1 cellular context compared by ENCODE assay signal in the genomic region with DNA sequence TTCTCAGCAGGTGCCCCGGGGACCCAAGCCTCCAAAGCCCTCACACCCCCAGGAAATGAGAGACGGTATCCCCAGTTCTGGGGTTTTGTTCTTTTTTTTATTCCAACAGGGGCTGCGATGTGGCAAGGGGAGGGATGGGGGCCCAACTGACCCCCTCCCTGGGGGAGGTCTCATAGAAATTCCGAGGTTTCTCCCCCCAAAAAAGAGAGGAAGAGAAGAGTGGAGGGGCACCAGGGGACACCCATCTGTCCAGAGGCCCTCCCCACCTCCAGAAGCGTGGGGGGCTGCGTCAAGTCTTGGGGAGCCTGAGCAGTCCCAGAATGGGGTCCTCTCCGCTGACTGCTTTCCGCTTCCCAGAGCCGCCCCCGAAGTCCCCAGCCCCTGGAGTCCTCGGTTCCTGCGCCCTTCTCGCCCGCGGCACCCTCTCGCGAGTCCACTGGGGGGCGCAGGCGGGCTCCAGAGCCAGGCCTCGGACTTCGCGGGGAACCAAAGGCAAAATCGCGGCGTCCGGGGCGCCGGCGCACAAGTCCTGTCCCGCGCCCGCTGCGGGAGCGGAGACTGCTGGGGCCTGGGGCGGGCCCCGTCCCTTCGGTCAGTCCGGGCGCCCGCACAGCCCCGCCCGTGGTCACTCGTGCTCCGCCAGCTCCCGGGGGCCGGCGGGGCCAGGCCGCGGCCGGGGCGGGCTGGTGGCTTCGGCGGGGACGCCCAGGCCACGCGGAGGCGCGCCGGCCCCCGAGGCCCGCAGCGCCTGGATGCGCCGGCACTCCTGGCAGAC.
A peak's percentile ranks its signal among the peaks of the same experiment; 100 is the strongest.
TF ChIP-seq lines count a peak whose summit lies in the region.

No MANE protein-coding gene starts in this region.

TF ChIP-seq in HEK293, 187 proteins besides CTCF, POLR2A, EP300 and RAD21 (continued from another document):
- TF ChIP-seq, protein P1, sequence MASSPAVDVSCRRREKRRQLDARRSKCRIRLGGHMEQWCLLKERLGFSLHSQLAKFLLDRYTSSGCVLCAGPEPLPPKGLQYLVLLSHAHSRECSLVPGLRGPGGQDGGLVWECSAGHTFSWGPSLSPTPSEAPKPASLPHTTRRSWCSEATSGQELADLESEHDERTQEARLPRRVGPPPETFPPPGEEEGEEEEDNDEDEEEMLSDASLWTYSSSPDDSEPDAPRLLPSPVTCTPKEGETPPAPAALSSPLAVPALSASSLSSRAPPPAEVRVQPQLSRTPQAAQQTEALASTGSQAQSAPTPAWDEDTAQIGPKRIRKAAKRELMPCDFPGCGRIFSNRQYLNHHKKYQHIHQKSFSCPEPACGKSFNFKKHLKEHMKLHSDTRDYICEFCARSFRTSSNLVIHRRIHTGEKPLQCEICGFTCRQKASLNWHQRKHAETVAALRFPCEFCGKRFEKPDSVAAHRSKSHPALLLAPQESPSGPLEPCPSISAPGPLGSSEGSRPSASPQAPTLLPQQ (tag by site-specific recombination; IDR thresholded peaks at IDR 0.05): peak; percentile 43; the same call in 1 of the 2 replicates
- TF ChIP-seq ZNF777 (tag by site-specific recombination; IDR thresholded peaks at IDR 0.05; ENCODE audit: borderline replicate concordance) (no peak), ZNF211 (tag by site-specific recombination; IDR thresholded peaks at IDR 0.05; ENCODE audit: low read depth) (no peak), KLF9 (tag by site-specific recombination; IDR thresholded peaks at IDR 0.05; ENCODE audit: low read depth) (no peak), ZNF621 (tag by site-specific recombination; IDR thresholded peaks at IDR 0.05) (no peak), ZFP69B (tag by site-specific recombination; IDR thresholded peaks at IDR 0.05) (0 out of 2 replicates have a peak, but pooled peaks have one; percentile 30), SP3 (tag by site-specific recombination; IDR thresholded peaks at IDR 0.05) (peak; percentile 23; the same call in 1 of the 2 replicates), ZNF335 (tag by site-specific recombination; conservative IDR thresholded peaks at IDR 0.05) (peak; percentile 52), GLIS2 (tag by site-specific recombination; IDR thresholded peaks at IDR 0.05) (peak; percentile 78), ZIC2 (tag by site-specific recombination; IDR thresholded peaks at IDR 0.05) (peak; percentile 47)
- TF ChIP-seq, protein P2, sequence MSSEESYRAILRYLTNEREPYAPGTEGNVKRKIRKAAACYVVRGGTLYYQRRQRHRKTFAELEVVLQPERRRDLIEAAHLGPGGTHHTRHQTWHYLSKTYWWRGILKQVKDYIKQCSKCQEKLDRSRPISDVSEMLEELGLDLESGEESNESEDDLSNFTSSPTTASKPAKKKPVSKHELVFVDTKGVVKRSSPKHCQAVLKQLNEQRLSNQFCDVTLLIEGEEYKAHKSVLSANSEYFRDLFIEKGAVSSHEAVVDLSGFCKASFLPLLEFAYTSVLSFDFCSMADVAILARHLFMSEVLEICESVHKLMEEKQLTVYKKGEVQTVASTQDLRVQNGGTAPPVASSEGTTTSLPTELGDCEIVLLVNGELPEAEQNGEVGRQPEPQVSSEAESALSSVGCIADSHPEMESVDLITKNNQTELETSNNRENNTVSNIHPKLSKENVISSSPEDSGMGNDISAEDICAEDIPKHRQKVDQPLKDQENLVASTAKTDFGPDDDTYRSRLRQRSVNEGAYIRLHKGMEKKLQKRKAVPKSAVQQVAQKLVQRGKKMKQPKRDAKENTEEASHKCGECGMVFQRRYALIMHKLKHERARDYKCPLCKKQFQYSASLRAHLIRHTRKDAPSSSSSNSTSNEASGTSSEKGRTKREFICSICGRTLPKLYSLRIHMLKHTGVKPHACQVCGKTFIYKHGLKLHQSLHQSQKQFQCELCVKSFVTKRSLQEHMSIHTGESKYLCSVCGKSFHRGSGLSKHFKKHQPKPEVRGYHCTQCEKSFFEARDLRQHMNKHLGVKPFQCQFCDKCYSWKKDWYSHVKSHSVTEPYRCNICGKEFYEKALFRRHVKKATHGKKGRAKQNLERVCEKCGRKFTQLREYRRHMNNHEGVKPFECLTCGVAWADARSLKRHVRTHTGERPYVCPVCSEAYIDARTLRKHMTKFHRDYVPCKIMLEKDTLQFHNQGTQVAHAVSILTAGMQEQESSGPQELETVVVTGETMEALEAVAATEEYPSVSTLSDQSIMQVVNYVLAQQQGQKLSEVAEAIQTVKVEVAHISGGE (tag by site-specific recombination; conservative IDR thresholded peaks at IDR 0.05; ENCODE audit: low read depth): 0 out of 2 replicates have a peak, but pooled peaks have one; percentile 13
- TF ChIP-seq, protein P3, sequence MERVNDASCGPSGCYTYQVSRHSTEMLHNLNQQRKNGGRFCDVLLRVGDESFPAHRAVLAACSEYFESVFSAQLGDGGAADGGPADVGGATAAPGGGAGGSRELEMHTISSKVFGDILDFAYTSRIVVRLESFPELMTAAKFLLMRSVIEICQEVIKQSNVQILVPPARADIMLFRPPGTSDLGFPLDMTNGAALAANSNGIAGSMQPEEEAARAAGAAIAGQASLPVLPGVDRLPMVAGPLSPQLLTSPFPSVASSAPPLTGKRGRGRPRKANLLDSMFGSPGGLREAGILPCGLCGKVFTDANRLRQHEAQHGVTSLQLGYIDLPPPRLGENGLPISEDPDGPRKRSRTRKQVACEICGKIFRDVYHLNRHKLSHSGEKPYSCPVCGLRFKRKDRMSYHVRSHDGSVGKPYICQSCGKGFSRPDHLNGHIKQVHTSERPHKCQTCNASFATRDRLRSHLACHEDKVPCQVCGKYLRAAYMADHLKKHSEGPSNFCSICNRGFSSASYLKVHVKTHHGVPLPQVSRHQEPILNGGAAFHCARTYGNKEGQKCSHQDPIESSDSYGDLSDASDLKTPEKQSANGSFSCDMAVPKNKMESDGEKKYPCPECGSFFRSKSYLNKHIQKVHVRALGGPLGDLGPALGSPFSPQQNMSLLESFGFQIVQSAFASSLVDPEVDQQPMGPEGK (tag by site-specific recombination; IDR thresholded peaks at IDR 0.05): peak; percentile 56
- TF ChIP-seq, protein P4, sequence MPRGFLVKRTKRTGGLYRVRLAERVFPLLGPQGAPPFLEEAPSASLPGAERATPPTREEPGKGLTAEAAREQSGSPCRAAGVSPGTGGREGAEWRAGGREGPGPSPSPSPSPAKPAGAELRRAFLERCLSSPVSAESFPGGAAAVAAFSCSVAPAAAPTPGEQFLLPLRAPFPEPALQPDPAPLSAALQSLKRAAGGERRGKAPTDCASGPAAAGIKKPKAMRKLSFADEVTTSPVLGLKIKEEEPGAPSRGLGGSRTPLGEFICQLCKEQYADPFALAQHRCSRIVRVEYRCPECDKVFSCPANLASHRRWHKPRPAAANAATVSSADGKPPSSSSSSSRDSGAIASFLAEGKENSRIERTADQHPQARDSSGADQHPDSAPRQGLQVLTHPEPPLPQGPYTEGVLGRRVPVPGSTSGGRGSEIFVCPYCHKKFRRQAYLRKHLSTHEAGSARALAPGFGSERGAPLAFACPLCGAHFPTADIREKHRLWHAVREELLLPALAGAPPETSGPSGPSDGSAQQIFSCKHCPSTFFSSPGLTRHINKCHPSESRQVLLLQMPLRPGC (tag by site-specific recombination; IDR thresholded peaks at IDR 0.05): no peak
- TF ChIP-seq, protein P5, sequence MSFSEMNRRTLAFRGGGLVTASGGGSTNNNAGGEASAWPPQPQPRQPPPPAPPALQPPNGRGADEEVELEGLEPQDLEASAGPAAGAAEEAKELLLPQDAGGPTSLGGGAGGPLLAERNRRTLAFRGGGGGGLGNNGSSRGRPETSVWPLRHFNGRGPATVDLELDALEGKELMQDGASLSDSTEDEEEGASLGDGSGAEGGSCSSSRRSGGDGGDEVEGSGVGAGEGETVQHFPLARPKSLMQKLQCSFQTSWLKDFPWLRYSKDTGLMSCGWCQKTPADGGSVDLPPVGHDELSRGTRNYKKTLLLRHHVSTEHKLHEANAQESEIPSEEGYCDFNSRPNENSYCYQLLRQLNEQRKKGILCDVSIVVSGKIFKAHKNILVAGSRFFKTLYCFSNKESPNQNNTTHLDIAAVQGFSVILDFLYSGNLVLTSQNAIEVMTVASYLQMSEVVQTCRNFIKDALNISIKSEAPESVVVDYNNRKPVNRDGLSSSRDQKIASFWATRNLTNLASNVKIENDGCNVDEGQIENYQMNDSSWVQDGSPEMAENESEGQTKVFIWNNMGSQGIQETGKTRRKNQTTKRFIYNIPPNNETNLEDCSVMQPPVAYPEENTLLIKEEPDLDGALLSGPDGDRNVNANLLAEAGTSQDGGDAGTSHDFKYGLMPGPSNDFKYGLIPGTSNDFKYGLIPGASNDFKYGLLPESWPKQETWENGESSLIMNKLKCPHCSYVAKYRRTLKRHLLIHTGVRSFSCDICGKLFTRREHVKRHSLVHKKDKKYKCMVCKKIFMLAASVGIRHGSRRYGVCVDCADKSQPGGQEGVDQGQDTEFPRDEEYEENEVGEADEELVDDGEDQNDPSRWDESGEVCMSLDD (tag by site-specific recombination; IDR thresholded peaks at IDR 0.05): peak; percentile 78
- TF ChIP-seq, protein P6, sequence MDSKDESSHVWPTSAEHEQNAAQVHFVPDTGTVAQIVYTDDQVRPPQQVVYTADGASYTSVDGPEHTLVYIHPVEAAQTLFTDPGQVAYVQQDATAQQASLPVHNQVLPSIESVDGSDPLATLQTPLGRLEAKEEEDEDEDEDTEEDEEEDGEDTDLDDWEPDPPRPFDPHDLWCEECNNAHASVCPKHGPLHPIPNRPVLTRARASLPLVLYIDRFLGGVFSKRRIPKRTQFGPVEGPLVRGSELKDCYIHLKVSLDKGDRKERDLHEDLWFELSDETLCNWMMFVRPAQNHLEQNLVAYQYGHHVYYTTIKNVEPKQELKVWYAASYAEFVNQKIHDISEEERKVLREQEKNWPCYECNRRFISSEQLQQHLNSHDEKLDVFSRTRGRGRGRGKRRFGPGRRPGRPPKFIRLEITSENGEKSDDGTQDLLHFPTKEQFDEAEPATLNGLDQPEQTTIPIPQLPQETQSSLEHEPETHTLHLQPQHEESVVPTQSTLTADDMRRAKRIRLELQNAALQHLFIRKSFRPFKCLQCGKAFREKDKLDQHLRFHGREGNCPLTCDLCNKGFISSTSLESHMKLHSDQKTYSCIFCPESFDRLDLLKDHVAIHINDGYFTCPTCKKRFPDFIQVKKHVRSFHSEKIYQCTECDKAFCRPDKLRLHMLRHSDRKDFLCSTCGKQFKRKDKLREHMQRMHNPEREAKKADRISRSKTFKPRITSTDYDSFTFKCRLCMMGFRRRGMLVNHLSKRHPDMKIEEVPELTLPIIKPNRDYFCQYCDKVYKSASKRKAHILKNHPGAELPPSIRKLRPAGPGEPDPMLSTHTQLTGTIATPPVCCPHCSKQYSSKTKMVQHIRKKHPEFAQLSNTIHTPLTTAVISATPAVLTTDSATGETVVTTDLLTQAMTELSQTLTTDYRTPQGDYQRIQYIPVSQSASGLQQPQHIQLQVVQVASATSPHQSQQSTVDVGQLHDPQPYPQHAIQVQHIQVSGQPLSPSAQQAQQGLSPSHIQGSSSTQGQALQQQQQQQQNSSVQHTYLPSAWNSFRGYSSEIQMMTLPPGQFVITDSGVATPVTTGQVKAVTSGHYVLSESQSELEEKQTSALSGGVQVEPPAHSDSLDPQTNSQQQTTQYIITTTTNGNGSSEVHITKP (tag by site-specific recombination; IDR thresholded peaks at IDR 0.05): peak; percentile 34; the same call in 1 of the 2 replicates
- TF ChIP-seq, protein P7, sequence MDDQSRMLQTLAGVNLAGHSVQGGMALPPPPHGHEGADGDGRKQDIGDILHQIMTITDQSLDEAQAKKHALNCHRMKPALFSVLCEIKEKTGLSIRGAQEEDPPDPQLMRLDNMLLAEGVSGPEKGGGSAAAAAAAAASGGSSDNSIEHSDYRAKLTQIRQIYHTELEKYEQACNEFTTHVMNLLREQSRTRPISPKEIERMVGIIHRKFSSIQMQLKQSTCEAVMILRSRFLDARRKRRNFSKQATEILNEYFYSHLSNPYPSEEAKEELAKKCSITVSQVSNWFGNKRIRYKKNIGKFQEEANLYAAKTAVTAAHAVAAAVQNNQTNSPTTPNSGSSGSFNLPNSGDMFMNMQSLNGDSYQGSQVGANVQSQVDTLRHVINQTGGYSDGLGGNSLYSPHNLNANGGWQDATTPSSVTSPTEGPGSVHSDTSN (CRISPR knock-in tag; IDR thresholded peaks at IDR 0.05): no peak
- TF ChIP-seq, protein P8, sequence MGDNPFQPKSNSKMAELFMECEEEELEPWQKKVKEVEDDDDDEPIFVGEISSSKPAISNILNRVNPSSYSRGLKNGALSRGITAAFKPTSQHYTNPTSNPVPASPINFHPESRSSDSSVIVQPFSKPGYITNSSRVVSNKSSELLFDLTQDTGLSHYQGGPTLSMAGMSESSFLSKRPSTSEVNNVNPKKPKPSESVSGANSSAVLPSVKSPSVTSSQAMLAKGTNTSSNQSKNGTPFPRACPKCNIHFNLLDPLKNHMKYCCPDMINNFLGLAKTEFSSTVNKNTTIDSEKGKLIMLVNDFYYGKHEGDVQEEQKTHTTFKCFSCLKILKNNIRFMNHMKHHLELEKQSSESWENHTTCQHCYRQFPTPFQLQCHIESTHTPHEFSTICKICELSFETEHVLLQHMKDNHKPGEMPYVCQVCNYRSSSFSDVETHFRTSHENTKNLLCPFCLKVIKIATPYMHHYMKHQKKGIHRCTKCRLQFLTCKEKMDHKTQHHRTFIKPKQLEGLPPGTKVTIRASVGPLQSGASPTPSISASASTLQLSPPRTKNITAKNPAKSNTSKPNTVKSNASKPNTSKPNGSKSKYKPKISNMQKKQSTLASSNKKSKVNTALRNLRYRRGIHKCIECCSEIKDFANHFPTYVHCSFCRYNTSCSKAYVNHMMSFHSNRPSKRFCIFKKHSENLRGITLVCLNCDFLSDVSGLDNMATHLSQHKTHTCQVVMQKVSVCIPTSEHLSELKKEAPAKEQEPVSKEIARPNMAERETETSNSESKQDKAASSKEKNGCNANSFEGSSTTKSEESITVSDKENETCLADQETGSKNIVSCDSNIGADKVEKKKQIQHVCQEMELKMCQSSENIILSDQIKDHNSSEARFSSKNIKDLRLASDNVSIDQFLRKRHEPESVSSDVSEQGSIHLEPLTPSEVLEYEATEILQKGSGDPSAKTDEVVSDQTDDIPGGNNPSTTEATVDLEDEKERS (tag by site-specific recombination; IDR thresholded peaks at IDR 0.05): no peak
- TF ChIP-seq, protein P9, sequence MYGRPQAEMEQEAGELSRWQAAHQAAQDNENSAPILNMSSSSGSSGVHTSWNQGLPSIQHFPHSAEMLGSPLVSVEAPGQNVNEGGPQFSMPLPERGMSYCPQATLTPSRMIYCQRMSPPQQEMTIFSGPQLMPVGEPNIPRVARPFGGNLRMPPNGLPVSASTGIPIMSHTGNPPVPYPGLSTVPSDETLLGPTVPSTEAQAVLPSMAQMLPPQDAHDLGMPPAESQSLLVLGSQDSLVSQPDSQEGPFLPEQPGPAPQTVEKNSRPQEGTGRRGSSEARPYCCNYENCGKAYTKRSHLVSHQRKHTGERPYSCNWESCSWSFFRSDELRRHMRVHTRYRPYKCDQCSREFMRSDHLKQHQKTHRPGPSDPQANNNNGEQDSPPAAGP (tag by site-specific recombination; IDR thresholded peaks at IDR 0.05): 0 out of 2 replicates have a peak, but pooled peaks have one; percentile 42
